ENCODE assay signal across 8 cellular contexts in the genomic region with DNA sequence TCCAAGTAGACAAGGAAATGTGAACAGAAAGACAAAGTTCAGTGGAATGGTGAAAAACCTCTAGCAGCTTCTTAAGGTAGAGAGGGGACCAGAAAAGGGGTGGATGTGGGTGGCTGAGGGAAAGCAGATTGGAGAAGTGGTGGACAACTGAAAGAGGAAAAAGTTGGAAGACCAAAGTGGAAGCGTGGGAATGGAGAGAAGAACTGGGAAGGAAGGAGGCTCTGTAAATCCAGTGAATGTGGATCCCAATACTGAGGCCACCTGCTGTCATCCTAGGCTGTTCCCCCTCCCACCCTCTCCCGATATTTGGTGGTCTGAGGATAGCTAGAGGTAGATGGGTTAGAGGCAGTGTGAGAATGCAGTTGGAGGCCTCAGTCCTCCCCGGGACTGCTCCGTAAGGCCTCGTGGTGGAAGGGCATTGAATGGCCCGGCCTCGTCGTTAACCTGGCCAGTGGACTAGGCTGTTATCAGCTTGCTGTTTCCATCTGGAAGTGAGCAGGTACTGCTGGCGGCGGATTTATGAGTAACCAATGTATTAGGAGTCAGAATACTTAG. TPM values are rescaled to one million over a fixed set of nuclear protein-coding genes. Genes with fewer than 3 reads are reported as not detected.
A peak's percentile ranks its signal among the peaks of the same experiment; 100 is the strongest.
DNase-seq lines count a peak whose midpoint lies in the region; ATAC-seq, FAIRE-seq and TF ChIP-seq lines count a peak whose summit lies in the region.

No MANE protein-coding gene starts in this region.

- peaks cover 16% of the 10 kb centered on the region for H3K4me1 Mint-ChIP-seq in activated naive CD8-positive, alpha-beta T cell treated with anti-CD3 and anti-CD28 coated beads, Interleukin-2, amount 50 U/mL, for 24 hours

- peak overlapping the region; percentile 95 for H3K27ac ChIP-seq in HUES48 (ENCODE audit: low read depth, low read length)
- H3K27ac ChIP-seq in small intestine (ENCODE audit: low read depth in 1 of 2, low read length in 1 of 2), result peak overlapping the region; percentile 48 to 95

- FAIRE-seq in small intestine (lab: Jason Lieb, UNC), result no peak

- peak overlapping the region; percentile 90 for H3K27ac Mint-ChIP-seq in activated naive CD8-positive, alpha-beta T cell treated with anti-CD3 and anti-CD28 coated beads, Interleukin-2, amount 50 U/mL, for 24 hours

- H3K4me3 Mint-ChIP-seq in activated naive CD8-positive, alpha-beta T cell treated with anti-CD3 and anti-CD28 coated beads, Interleukin-2, amount 50 U/mL, for 24 hours, result peak overlapping the region; percentile 83

- no peak for TF ChIP-seq CTCF in AG10803 (conservative IDR thresholded peaks at IDR 0.05; ENCODE audit: low read length)

- H3K4me1 ChIP-seq in HUES48 (ENCODE audit: control insufficient read depth, insufficient read depth, low read length), result peaks cover 23% of the 10 kb centered on the region
- peaks cover 7% of the 10 kb centered on the region for H3K4me1 ChIP-seq in iPS-15b (ENCODE audit: control insufficient read depth, insufficient read depth, low read length)
- peaks cover 3 to 7% of the 10 kb centered on the region in 2 donors for H3K4me1 ChIP-seq in small intestine (ENCODE audit: control insufficient read depth in 2 of 2, insufficient read depth in 1 of 2, low read depth in 1 of 2, low read length in 1 of 2)

- H3K36me3 ChIP-seq in HUES48 (ENCODE audit: control insufficient read depth, insufficient read depth, low read length), result no peaks in the 10 kb centered on the region
- H3K36me3 ChIP-seq in iPS-15b (ENCODE audit: control insufficient read depth, insufficient read depth, low read length), result no peaks in the 10 kb centered on the region
- H3K36me3 ChIP-seq in small intestine (ENCODE audit: control insufficient read depth in 2 of 2, insufficient read depth in 2 of 2, low read length in 2 of 2), result no peaks in the 10 kb centered on the region

- 20 to 45% (median 23%) methylated on average over 10 of the region's 10 CpGs for WGBS in small intestine, 3 donors

- H3K27me3 ChIP-seq in HUES48 (ENCODE audit: control insufficient read depth, insufficient read depth, low read length) (no peaks in the 10 kb centered on the region), iPS-15b (ENCODE audit: control insufficient read depth, insufficient read depth, low read length) (no peaks in the 10 kb centered on the region), small intestine (ENCODE audit: control insufficient read depth in 2 of 2, insufficient read depth in 2 of 2, low read length in 2 of 2) (no peaks in the 10 kb centered on the region)

- H3K9ac ChIP-seq in HUES48 (ENCODE audit: low read depth, low read length), result peak overlapping the region; percentile 88
- H3K9ac ChIP-seq in iPS-15b (ENCODE audit: low read depth, low read length), result peak overlapping the region; percentile 91

- peak overlapping the region; percentile 81 for H3K4me3 ChIP-seq in AG10803 (ENCODE audit: low read length)
- H3K4me3 ChIP-seq in HUES48 (ENCODE audit: low read depth, low read length), result peak overlapping the region; percentile 69
- peak overlapping the region; percentile 67 for H3K4me3 ChIP-seq in iPS-15b (ENCODE audit: low read depth, low read length)
- H3K4me3 ChIP-seq in small intestine (ENCODE audit: low read depth in 1 of 2, low read length in 2 of 2), result peak overlapping the region; percentile 67 to 88

- ATAC-seq in activated naive CD8-positive, alpha-beta T cell treated with anti-CD3 and anti-CD28 coated beads, Interleukin-2, amount 50 U/mL, for 24 hours, result no peak
- no peak for ATAC-seq in GM18868 (IDR thresholded peaks at IDR 0.05; ENCODE audit: unreplicated experiment)

- no peaks in the 10 kb centered on the region for H3K27me3 Mint-ChIP-seq in activated naive CD8-positive, alpha-beta T cell treated with anti-CD3 and anti-CD28 coated beads, Interleukin-2, amount 50 U/mL, for 24 hours

- no peaks in the 10 kb centered on the region for H3K36me3 Mint-ChIP-seq in activated naive CD8-positive, alpha-beta T cell treated with anti-CD3 and anti-CD28 coated beads, Interleukin-2, amount 50 U/mL, for 24 hours (ENCODE audit: low read depth)

- no peaks in the 10 kb centered on the region for H3K9me3 Mint-ChIP-seq in activated naive CD8-positive, alpha-beta T cell treated with anti-CD3 and anti-CD28 coated beads, Interleukin-2, amount 50 U/mL, for 24 hours

- DNase-seq in AG10803 (ENCODE audit: low read depth), result no peak
- no peak for DNase-seq in activated naive CD8-positive, alpha-beta T cell treated with anti-CD3 and anti-CD28 coated beads, Interleukin-2, amount 50 U/mL, for 24 hours
- DNase-seq in small intestine, result peak; percentile 65
- no peak for DNase-seq in NCI-H1417 (lab: John Stamatoyannopoulos, UW)
- no peak for DNase-seq in NCI-H748 (lab: John Stamatoyannopoulos, UW; ENCODE audit: unreplicated experiment)

- H3K9me3 ChIP-seq in HUES48 (ENCODE audit: control insufficient read depth, insufficient read depth, low read length), result no peaks in the 10 kb centered on the region
- H3K9me3 ChIP-seq in iPS-15b (ENCODE audit: control insufficient read depth, insufficient read depth, low read length), result no peaks in the 10 kb centered on the region
- H3K9me3 ChIP-seq in small intestine (ENCODE audit: control insufficient read depth, low read depth), result no peaks in the 10 kb centered on the region

RNA-seq across cellular contexts. Expression of gene POU6F1, which starts 0.8 kb away (rescaled TPM):
- 1 to 10 TPM in 2 of 3 donors, under 1 TPM in 1; 0.22 to 4.5 (median 2.4) TPM for polyA plus RNA-seq in small intestine

RNA-seq across cellular contexts. Expression of gene DAZAP2, which starts 19.9 kb away (rescaled TPM):
- 100 to 1,000 TPM; 325 to 498 (median 473) TPM for polyA plus RNA-seq in small intestine

RNA-seq across cellular contexts. Expression of gene TFCP2, which starts 45.7 kb away (rescaled TPM):
- 10 to 100 TPM in 1 of 3 donors, 1 to 10 TPM in 2; 8.6 to 17.4 (median 9.8) TPM for polyA plus RNA-seq in small intestine

RNA-seq across cellular contexts. Expression of gene SMAGP, which starts 51.5 kb away (rescaled TPM):
- polyA plus RNA-seq in small intestine, result 10 to 100 TPM; 22.2 to 48.7 (median 24.6) TPM
